ENCODE assay signal across 10 cellular contexts in the genomic region with DNA sequence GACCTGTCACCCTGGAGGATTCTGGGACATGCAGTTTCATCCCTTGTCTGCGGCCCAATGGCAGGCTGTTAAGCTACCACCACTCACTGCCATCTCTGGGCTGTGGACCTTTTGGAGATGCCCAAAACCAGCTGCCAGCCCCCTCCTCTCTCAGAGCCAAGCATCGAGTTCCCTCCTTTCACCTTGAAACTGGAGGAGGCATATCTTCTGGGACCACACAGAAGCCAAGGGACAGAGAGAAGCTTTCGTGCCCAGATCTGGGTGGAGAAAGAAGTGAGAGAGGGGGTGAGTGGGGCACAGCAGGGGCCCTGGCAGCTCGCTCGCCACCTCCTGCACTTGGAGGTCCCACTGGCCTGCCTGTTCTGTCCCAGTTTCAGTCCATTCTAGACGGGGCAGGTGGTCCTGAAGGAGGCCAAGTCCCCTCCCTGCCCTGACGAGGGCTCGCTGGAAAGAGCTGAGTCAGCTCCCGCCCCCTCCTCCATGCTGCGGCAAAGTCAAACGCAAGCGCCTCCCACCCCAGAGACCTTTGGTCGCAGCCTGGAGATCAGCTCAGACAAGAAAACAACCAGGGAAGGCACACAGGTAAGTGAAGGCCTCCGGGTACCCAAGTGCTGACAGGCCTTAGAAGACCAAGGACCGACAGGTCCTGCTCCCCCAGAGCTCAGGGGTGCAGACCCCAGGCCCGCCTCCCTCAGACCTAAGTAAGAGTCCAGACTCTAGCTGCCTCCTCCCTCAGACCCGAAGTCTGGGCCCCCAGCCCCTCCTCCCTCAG. TPM values are rescaled to one million over a fixed set of nuclear protein-coding genes. Genes with fewer than 3 reads are reported as not detected.
DNase-seq lines count a peak whose midpoint lies in the region; ATAC-seq and TF ChIP-seq lines count a peak whose summit lies in the region.
"Had no signal": no experiment of that assay in that cellular context is flagged by ENCODE, and none has a peak within 500 bp of the region (broad histone marks: within the 10 kb centered on the region; RNA-seq: fewer than 3 reads in every experiment).

No MANE protein-coding gene starts in this region.

- no peaks in the 10 kb centered on the region for H3K36me3 Mint-ChIP-seq in neural progenitor cell

- no peak overlapping the region for H3K4me2 ChIP-seq in Karpas-422 (ENCODE audit: low read depth, low read length, poor library complexity, severe bottlenecking)
- no peak overlapping the region for H3K4me2 ChIP-seq in neural progenitor cell

- ATAC-seq in GM21576 (IDR thresholded peaks at IDR 0.05; ENCODE audit: unreplicated experiment) = no peak

- no peaks in the 10 kb centered on the region for H3K9me3 Mint-ChIP-seq in neural progenitor cell

- H3K79me2 ChIP-seq in Karpas-422 (ENCODE audit: low read length) (peaks cover 39% of the 10 kb centered on the region), neural progenitor cell (ENCODE audit: low read depth) (peaks cover 7% of the 10 kb centered on the region)

- H3K4me3 ChIP-seq in Karpas-422 (ENCODE audit: low read length) (no peak overlapping the region), neural progenitor cell (no peak overlapping the region)

- H3K9me2 ChIP-seq in Karpas-422 (replicated peaks; ENCODE audit: insufficient read depth, low read length) = no peaks in the 10 kb centered on the region

- DNase-seq in ELF-1 (ENCODE audit: low read depth, low spot score) = peak; percentile 81
- peak; percentile 91 for DNase-seq in Karpas-422
- DNase-seq in ecto neural progenitor cell (ENCODE audit: low spot score) = peak; percentile 72
- peak; percentile 42 for DNase-seq in neural progenitor cell (ENCODE audit: low spot score)
- no peak for DNase-seq in SIG-M5 (lab: John Stamatoyannopoulos, UW)
- no peak for DNase-seq in MV-4-11 (lab: John Stamatoyannopoulos, UW)
- no peak for DNase-seq in OCI-M2 (lab: John Stamatoyannopoulos, UW; ENCODE audit: unreplicated experiment)

- H3K4me3 Mint-ChIP-seq in neural progenitor cell = peak overlapping the region; percentile 67

- peaks cover 41% of the 10 kb centered on the region for H3F3A ChIP-seq in neural progenitor cell (ENCODE audit: low read depth)

- H3K27ac ChIP-seq in Karpas-422 (ENCODE audit: low read length) (no peak overlapping the region), neural progenitor cell (peak overlapping the region; percentile 31)

- H3K27me3 Mint-ChIP-seq in neural progenitor cell (ENCODE audit: insufficient read depth, low read depth) = peaks cover 9% of the 10 kb centered on the region

- H2AFZ ChIP-seq in Karpas-422 (ENCODE audit: low read length) (no peak overlapping the region), neural progenitor cell (replicated peaks) (no peak overlapping the region)

- H3K27ac Mint-ChIP-seq in neural progenitor cell = peak overlapping the region; percentile 95

- no peak overlapping the region for H3K9ac ChIP-seq in Karpas-422 (ENCODE audit: low read length)
- H3K9ac ChIP-seq in neural progenitor cell = no peak overlapping the region

- TF ChIP-seq CTCF in neural progenitor cell (IDR thresholded peaks at IDR 0.05) = no peak

- H3K4me1 Mint-ChIP-seq in neural progenitor cell = peaks cover 44% of the 10 kb centered on the region

- H3K9me3 ChIP-seq in Karpas-422 (ENCODE audit: low read length) (no peaks in the 10 kb centered on the region), neural progenitor cell (ENCODE audit: low read depth) (no peaks in the 10 kb centered on the region)

- no peaks in the 10 kb centered on the region for H4K20me1 ChIP-seq in Karpas-422 (ENCODE audit: insufficient read depth, low read depth, low read length)
- no peaks in the 10 kb centered on the region for H4K20me1 ChIP-seq in neural progenitor cell (ENCODE audit: low read depth)

- peaks cover 18% of the 10 kb centered on the region for H3K4me1 ChIP-seq in Karpas-422 (ENCODE audit: low read length)
- H3K4me1 ChIP-seq in neural progenitor cell = peaks cover 22% of the 10 kb centered on the region

- no peaks in the 10 kb centered on the region for H3K27me3 ChIP-seq in Karpas-422 (ENCODE audit: low read length)
- H3K27me3 ChIP-seq in neural progenitor cell = no peaks in the 10 kb centered on the region

- H3K36me3 ChIP-seq in Karpas-422 (ENCODE audit: insufficient read depth, low read length) = no peaks in the 10 kb centered on the region
- no peaks in the 10 kb centered on the region for H3K36me3 ChIP-seq in neural progenitor cell

RNA-seq across cellular contexts. Expression of gene BCAT2, which starts 3.8 kb away (rescaled TPM):
- total RNA-seq in Karpas-422 (2014; rRNA removed; shearing (Covaris generic); ENCODE audit: low replicate concordance) = 45.9 and 74.6 TPM in 2 replicates
- total RNA-seq in neural progenitor cell (ENCODE audit: low replicate concordance) = 33.5 and 63.2 TPM in 2 replicates

RNA-seq across cellular contexts. Expression of gene HSD17B14, which starts 29.3 kb away (rescaled TPM):
- total RNA-seq in Karpas-422 (2014; rRNA removed; shearing (Covaris generic); ENCODE audit: low replicate concordance) = 1.0 and 1.9 TPM in 2 replicates
- 11.2 and 27.6 TPM in 2 replicates for total RNA-seq in neural progenitor cell (ENCODE audit: low replicate concordance)

RNA-seq across cellular contexts. Expression of gene FGF21, which starts 51.7 kb away (rescaled TPM):
- not detected in 2 replicates for total RNA-seq in Karpas-422 (2014; rRNA removed; shearing (Covaris generic); ENCODE audit: low replicate concordance)
- total RNA-seq in neural progenitor cell (ENCODE audit: low replicate concordance) = not detected in 2 replicates
- total RNA-seq: mononuclear cell; T-helper 1 cell treated with Interleukin-12 subunit alpha and Interleukin-12 subunit beta and Interleukin-4 antibody, amounts not matched to agents 30 ng/mL and 1 ng/mL, for 36 hours had no signal

RNA-seq across cellular contexts. Expression of gene FUT1, which starts 54.6 kb away (rescaled TPM):
- not detected in 2 replicates for total RNA-seq in Karpas-422 (2014; rRNA removed; shearing (Covaris generic); ENCODE audit: low replicate concordance)
- 2.9 and 5.1 TPM in 2 replicates for total RNA-seq in neural progenitor cell (ENCODE audit: low replicate concordance)
- total RNA-seq: mononuclear cell had no signal

Comparison
In these comparisons a context has a peak if more than half of its experiments do, and no peak if none do; other contexts are left out.
1. DNase-seq: peak in ELF-1 (single experiment), Karpas-422 (single experiment), ecto neural progenitor cell (single experiment) and neural progenitor cell (single experiment); none in SIG-M5 (single experiment), MV-4-11 (single experiment) and OCI-M2 (single experiment).